In the genomic region with DNA sequence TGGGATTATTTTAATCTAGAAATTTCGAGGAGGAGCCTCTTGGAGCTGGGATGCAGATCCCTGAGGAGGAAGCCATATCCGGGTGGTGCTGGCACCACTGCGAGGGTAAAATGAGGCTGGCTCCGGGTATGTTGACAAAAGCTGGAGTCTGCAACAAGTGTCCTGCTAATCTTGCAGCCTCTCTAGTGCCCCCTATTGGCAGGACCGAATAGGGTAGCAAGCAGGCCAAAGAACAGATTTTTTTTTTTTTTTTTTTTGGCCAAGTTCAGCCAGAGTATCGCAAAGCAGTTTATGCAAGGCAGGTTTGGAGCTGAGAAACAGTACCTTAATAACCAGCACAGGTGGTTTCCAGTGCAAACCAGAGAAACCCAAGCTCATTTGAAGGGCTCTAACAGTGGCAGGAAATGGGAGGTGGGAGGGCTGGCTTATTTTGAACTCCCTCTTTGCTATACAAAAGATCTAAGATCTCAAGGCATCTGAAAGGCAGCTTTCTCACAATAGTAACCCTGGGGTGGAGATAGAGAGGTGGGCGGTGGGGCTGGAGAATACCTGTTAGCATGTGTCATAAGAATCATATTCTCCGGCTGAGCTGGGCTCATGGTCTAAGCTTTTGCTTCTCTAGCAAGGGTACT, we compare ENCODE assay signal across 9 cellular contexts. TPM values are rescaled to one million over a fixed set of nuclear protein-coding genes. Genes with fewer than 3 reads are reported as not detected.
DNase-seq lines count a peak whose midpoint lies in the region; ATAC-seq and TF ChIP-seq lines count a peak whose summit lies in the region.
"Had no signal": no experiment of that assay in that cellular context is flagged by ENCODE, and none has a peak within 500 bp of the region (broad histone marks: within the 10 kb centered on the region; RNA-seq: fewer than 3 reads in every experiment).

No MANE protein-coding gene starts in this region.

- H3K27me3 ChIP-seq in upper lobe of left lung, result no peaks in the 10 kb centered on the region

- H3K27me3 Mint-ChIP-seq in T-helper 2 cell treated with Interferon-gamma antibody and Interleukin-4, amounts not matched to agents 5 μg/mL and 100 μg/mL, for 36 hours (ENCODE audit: low read depth), result peaks cover 18% of the 10 kb centered on the region
- H3K27me3 Mint-ChIP-seq in chondrocyte (ENCODE audit: low read depth), result peaks cover 8% of the 10 kb centered on the region

- TF ChIP-seq EP300 in upper lobe of left lung (IDR thresholded peaks at IDR 0.05), result no peak

- no peak for ATAC-seq in upper lobe of left lung (ENCODE audit: low FRiP score in 2 of 2)
- ATAC-seq in GM21360 (IDR thresholded peaks at IDR 0.05; ENCODE audit: unreplicated experiment), result no peak
- ATAC-seq: effector memory CD8-positive, alpha-beta T cell had no signal

- no peaks in the 10 kb centered on the region for H3K36me3 Mint-ChIP-seq in T-helper 2 cell treated with Interferon-gamma antibody and Interleukin-4, amounts not matched to agents 5 μg/mL and 100 μg/mL, for 36 hours (ENCODE audit: low read depth)
- no peaks in the 10 kb centered on the region for H3K36me3 Mint-ChIP-seq in chondrocyte (ENCODE audit: low read depth)

- in situ Hi-C loops in GM13977 (cut with MboI; ENCODE audit: low pct_unique_long_range_greater_than_20kb, low sequenced_read_pairs, unreplicated experiment), result loop anchor here (10.0 kb wide), 1 partner anchor 370 kb away; no protein-coding TSS in a partner anchor

- no peak overlapping the region for H3K27ac ChIP-seq in upper lobe of left lung

- DNase-seq in GM13977 (ENCODE audit: low spot score) (peak; percentile 28), chondrocyte (ENCODE audit: low spot score) (no peak), upper lobe of left lung (no peak), NCI-H2227 (lab: John Stamatoyannopoulos, UW; ENCODE audit: unreplicated experiment) (no peak), T1000 (lab: John Stamatoyannopoulos, UW) (no peak)
- peak; percentile 15 for DNase-seq in T-helper 2 cell treated with Interferon-gamma antibody and Interleukin-4, amounts not matched to agents 5 μg/mL and 100 μg/mL, for 36 hours (ENCODE audit: low spot score)
- DNase-seq in stimulated activated CD4-positive, alpha-beta T cell treated with anti-CD3 and anti-CD28 coated beads, Interleukin-2, amount 100 ng/mL, for 4 hours (ENCODE audit: low read depth), result peak; percentile 15

- H3K4me1 ChIP-seq in upper lobe of left lung, result no peaks in the 10 kb centered on the region

- no peak for TF ChIP-seq POLR2A in upper lobe of left lung (IDR thresholded peaks at IDR 0.05)

- no peak overlapping the region for H3K4me3 ChIP-seq in upper lobe of left lung

- no peaks in the 10 kb centered on the region for H3K9me3 ChIP-seq in upper lobe of left lung

- no peak overlapping the region for H3K4me3 Mint-ChIP-seq in T-helper 2 cell treated with Interferon-gamma antibody and Interleukin-4, amounts not matched to agents 5 μg/mL and 100 μg/mL, for 36 hours
- H3K4me3 Mint-ChIP-seq in chondrocyte (ENCODE audit: unreplicated experiment), result no peak overlapping the region
- H3K4me3 Mint-ChIP-seq: effector memory CD8-positive, alpha-beta T cell had no signal

- peaks cover 5% of the 10 kb centered on the region for H3K4me1 Mint-ChIP-seq in T-helper 2 cell treated with Interferon-gamma antibody and Interleukin-4, amounts not matched to agents 5 μg/mL and 100 μg/mL, for 36 hours (ENCODE audit: low read depth)
- H3K4me1 Mint-ChIP-seq in chondrocyte (ENCODE audit: low read depth), result peaks cover 16% of the 10 kb centered on the region

- no peaks in the 10 kb centered on the region for H3K36me3 ChIP-seq in upper lobe of left lung

- 72 to 75% methylated on average over 8 of the region's 8 CpGs for WGBS in upper lobe of left lung, 2 donors

- no peaks in the 10 kb centered on the region for H3K9me3 Mint-ChIP-seq in T-helper 2 cell treated with Interferon-gamma antibody and Interleukin-4, amounts not matched to agents 5 μg/mL and 100 μg/mL, for 36 hours
- peaks cover under 1% of the 10 kb centered on the region for H3K9me3 Mint-ChIP-seq in chondrocyte (ENCODE audit: low read depth)
- H3K9me3 Mint-ChIP-seq: effector memory CD8-positive, alpha-beta T cell had no signal

- no peak overlapping the region for H3K27ac Mint-ChIP-seq in T-helper 2 cell treated with Interferon-gamma antibody and Interleukin-4, amounts not matched to agents 5 μg/mL and 100 μg/mL, for 36 hours
- H3K27ac Mint-ChIP-seq in chondrocyte (ENCODE audit: unreplicated experiment), result no peak overlapping the region
- H3K27ac Mint-ChIP-seq: effector memory CD8-positive, alpha-beta T cell had no signal

- peak; percentile 61 for TF ChIP-seq CTCF in GM13977 (IDR thresholded peaks at IDR 0.05; ENCODE audit: extremely low read depth, insufficient read depth, missing control alignments)
- TF ChIP-seq CTCF in chondrocyte (IDR thresholded peaks at IDR 0.05), result peak; percentile 59
- TF ChIP-seq CTCF in upper lobe of left lung (IDR thresholded peaks at IDR 0.05), result no peak

RNA-seq across cellular contexts. Expression of a gene that starts 38.2 kb away (rescaled TPM):
- total RNA-seq in chondrocyte (7.9 to 18.1 TPM (median 14.5 TPM) in 3 replicates), upper lobe of left lung (100 to 1,000 TPM in 1 of 6 donors, 10 to 100 TPM in 5; 27.7 to 172 (median 37.9) TPM)

RNA-seq across cellular contexts. Expression of a gene that starts 41.3 kb away (rescaled TPM):
- total RNA-seq in chondrocyte, result not detected in 3 replicates
- total RNA-seq in upper lobe of left lung, result 1 to 10 TPM in 2 of 6 donors, under 1 TPM in 2, not detected in 2; 0.67 to 1.7 (median 1.1) TPM

Comparison
In these comparisons a context has a peak if more than half of its experiments do, and no peak if none do; other contexts are left out.
1. DNase-seq: peak in GM13977 (single experiment), T-helper 2 cell treated with Interferon-gamma antibody and Interleukin-4, amounts not matched to agents 5 μg/mL and 100 μg/mL, for 36 hours (single experiment) and stimulated activated CD4-positive, alpha-beta T cell treated with anti-CD3 and anti-CD28 coated beads, Interleukin-2, amount 100 ng/mL, for 4 hours (single experiment); none in chondrocyte (single experiment), upper lobe of left lung (0 of 2), NCI-H2227 (single experiment) and T1000 (single experiment).
2. CTCF ChIP-seq: peak in GM13977 (single experiment) and chondrocyte (single experiment); none in upper lobe of left lung (0 of 6).